Comparison of ENCODE assay signal across 1 cellular context in the genomic region with DNA sequence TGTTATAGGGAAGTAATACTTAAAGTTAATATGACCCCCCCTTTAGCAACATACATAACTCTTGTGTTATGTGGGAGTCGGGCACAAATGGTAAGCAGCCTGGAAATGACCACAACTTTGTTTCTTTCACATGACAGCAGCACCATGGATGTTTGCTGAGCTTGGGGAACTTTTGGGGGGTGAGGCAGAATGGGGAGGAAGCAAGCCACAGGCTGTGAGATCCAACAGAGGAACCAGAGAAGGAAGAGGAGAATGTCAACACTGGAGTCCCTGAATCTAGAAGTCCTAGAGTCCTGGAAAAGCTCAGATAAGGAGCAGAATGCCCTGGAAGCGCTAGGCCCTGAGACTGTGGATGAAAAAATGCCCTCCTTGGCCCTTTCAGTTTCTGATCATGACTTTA.
TF ChIP-seq lines count a peak whose summit lies in the region.

No MANE protein-coding gene starts in this region.

TF ChIP-seq in HepG2, 621 proteins besides CTCF, POLR2A, EP300 and RAD21 (continued from another document):
- TF ChIP-seq, protein P1, sequence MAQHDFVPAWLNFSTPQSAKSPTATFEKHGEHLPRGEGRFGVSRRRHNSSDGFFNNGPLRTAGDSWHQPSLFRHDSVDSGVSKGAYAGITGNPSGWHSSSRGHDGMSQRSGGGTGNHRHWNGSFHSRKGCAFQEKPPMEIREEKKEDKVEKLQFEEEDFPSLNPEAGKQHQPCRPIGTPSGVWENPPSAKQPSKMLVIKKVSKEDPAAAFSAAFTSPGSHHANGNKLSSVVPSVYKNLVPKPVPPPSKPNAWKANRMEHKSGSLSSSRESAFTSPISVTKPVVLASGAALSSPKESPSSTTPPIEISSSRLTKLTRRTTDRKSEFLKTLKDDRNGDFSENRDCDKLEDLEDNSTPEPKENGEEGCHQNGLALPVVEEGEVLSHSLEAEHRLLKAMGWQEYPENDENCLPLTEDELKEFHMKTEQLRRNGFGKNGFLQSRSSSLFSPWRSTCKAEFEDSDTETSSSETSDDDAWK (CRISPR knock-in tag; IDR thresholded peaks at IDR 0.05), result no peak
- TF ChIP-seq NR0B2 (CRISPR knock-in tag; IDR thresholded peaks at IDR 0.05), result no peak
- TF ChIP-seq CHD2 (IDR thresholded peaks at IDR 0.05; ENCODE audit: low read depth, low read length), result no peak
